Comparison of ENCODE assay signal across 1 cellular context in genomic region chr9:76591256-76591950, GRCh38.
TF ChIP-seq lines count a peak whose summit lies in the region.

No MANE protein-coding gene starts in this region.

TF ChIP-seq in H1, 55 proteins besides CTCF, POLR2A, EP300 and RAD21:
- no peak for TF ChIP-seq TCF12 (IDR thresholded peaks at IDR 0.05; ENCODE audit: low read depth, low read length)
- no peak for TF ChIP-seq TAF1 (IDR thresholded peaks at IDR 0.05; ENCODE audit: low read depth, low read length)
- no peak for TF ChIP-seq TBP (IDR thresholded peaks at IDR 0.05; ENCODE audit: low read depth, low read length)
- TF ChIP-seq CBX5 (IDR thresholded peaks at IDR 0.05; ENCODE audit: low read depth, low read length), result no peak
- no peak for TF ChIP-seq CEBPB (IDR thresholded peaks at IDR 0.05; ENCODE audit: low read depth, low read length)
- no peak for TF ChIP-seq JUN (IDR thresholded peaks at IDR 0.05; ENCODE audit: low read depth, low read length)
- TF ChIP-seq SP2 (IDR thresholded peaks at IDR 0.05; ENCODE audit: low read length), result no peak
- no peak for TF ChIP-seq SIN3A (conservative IDR thresholded peaks at IDR 0.05 in 1 of 2, IDR thresholded peaks at IDR 0.05 in 1 of 2; ENCODE audit: low read depth in 1 of 2, low read length in 2 of 2)
TF ChIP-seq in H1: peak in this region for 0.
